Comparison of ENCODE assay signal across 15 cellular contexts in genomic region chr1:25556132-25556670, GRCh38. TPM values are rescaled to one million over a fixed set of nuclear protein-coding genes. Genes with fewer than 3 reads are reported as not detected.
DNase-seq lines count a peak whose midpoint lies in the region; ATAC-seq lines count a peak whose summit lies in the region.
"Had no signal": no experiment of that assay in that cellular context is flagged by ENCODE, and none has a peak within 500 bp of the region (broad histone marks: within the 10 kb centered on the region; RNA-seq: fewer than 3 reads in every experiment).

No MANE protein-coding gene starts in this region.

- no peaks in the 10 kb centered on the region for H3K27me3 ChIP-seq in layer of hippocampus (ENCODE audit: control insufficient read depth, insufficient read depth, low read length)
- H3K27me3 ChIP-seq: hepatocyte had no signal

- H3K27me3 Mint-ChIP-seq in activated T-cell treated with anti-CD3 and anti-CD28 coated beads, Interleukin-2, amount 50 U/mL, for 72 hours (ENCODE audit: low read depth), result no peaks in the 10 kb centered on the region
- no peaks in the 10 kb centered on the region for H3K27me3 Mint-ChIP-seq in activated T-cell treated with anti-CD3 and anti-CD28 coated beads, Interleukin-2, amount 50 U/mL, for 4 hours (ENCODE audit: low read depth)
- no peaks in the 10 kb centered on the region for H3K27me3 Mint-ChIP-seq in activated naive CD8-positive, alpha-beta T cell treated with anti-CD3 and anti-CD28 coated beads for 36 hours
- H3K27me3 Mint-ChIP-seq: progenitor cell of endocrine pancreas; stimulated activated naive B cell treated with anti-CD40 and anti-IgM and Interleukin-4, amounts not matched to agents 10 μg/mL and 1 μg/mL and 100 μg/mL, for 72 hours had no signal

- no peak overlapping the region for H3K27ac Mint-ChIP-seq in activated T-cell treated with anti-CD3 and anti-CD28 coated beads, Interleukin-2, amount 50 U/mL, for 72 hours
- H3K27ac Mint-ChIP-seq in activated naive CD8-positive, alpha-beta T cell treated with anti-CD3 and anti-CD28 coated beads for 36 hours, result peak overlapping the region; percentile 61
- H3K27ac Mint-ChIP-seq: GM23338; progenitor cell of endocrine pancreas; stimulated activated naive B cell treated with anti-CD40 and anti-IgM and Interleukin-4, amounts not matched to agents 10 μg/mL and 1 μg/mL and 100 μg/mL, for 72 hours had no signal

- no peaks in the 10 kb centered on the region for H3K9me3 Mint-ChIP-seq in activated T-cell treated with anti-CD3 and anti-CD28 coated beads, Interleukin-2, amount 50 U/mL, for 72 hours
- H3K9me3 Mint-ChIP-seq in activated T-cell treated with anti-CD3 and anti-CD28 coated beads, Interleukin-2, amount 50 U/mL, for 4 hours, result no peaks in the 10 kb centered on the region
- peaks cover 2% of the 10 kb centered on the region for H3K9me3 Mint-ChIP-seq in activated naive CD8-positive, alpha-beta T cell treated with anti-CD3 and anti-CD28 coated beads for 36 hours
- H3K9me3 Mint-ChIP-seq: GM23338; stimulated activated naive B cell treated with anti-CD40 and anti-IgM and Interleukin-4, amounts not matched to agents 10 μg/mL and 1 μg/mL and 100 μg/mL, for 72 hours had no signal

- H3K27ac ChIP-seq in layer of hippocampus (ENCODE audit: low read depth, low read length) (peak overlapping the region; percentile 9), substantia nigra (ENCODE audit: low read depth, low read length, poor library complexity, severe bottlenecking) (peak overlapping the region; percentile 98)
- H3K27ac ChIP-seq: hepatocyte had no signal

- peaks cover 86% of the 10 kb centered on the region for H3K4me1 Mint-ChIP-seq in activated T-cell treated with anti-CD3 and anti-CD28 coated beads, Interleukin-2, amount 50 U/mL, for 72 hours (ENCODE audit: low read depth)
- peaks cover 94% of the 10 kb centered on the region for H3K4me1 Mint-ChIP-seq in activated T-cell treated with anti-CD3 and anti-CD28 coated beads, Interleukin-2, amount 50 U/mL, for 4 hours (ENCODE audit: low read depth)
- peaks cover 85% of the 10 kb centered on the region for H3K4me1 Mint-ChIP-seq in activated naive CD8-positive, alpha-beta T cell treated with anti-CD3 and anti-CD28 coated beads for 36 hours
- H3K4me1 Mint-ChIP-seq: GM23338 had no signal

- peak; percentile 28 to 30 for ATAC-seq in activated T-cell treated with anti-CD3 and anti-CD28 coated beads, Interleukin-2, amount 50 U/mL, for 72 hours (replicated peaks in 1 of 2)
- ATAC-seq in activated T-cell treated with anti-CD3 and anti-CD28 coated beads, Interleukin-2, amount 50 U/mL, for 4 hours, result no peak
- ATAC-seq in GM21723 (IDR thresholded peaks at IDR 0.05; ENCODE audit: unreplicated experiment), result no peak
- ATAC-seq in GM18873 (IDR thresholded peaks at IDR 0.05; ENCODE audit: low FRiP score, unreplicated experiment), result no peak
- ATAC-seq: GM23338 had no signal

- H3K4me3 Mint-ChIP-seq in activated T-cell treated with anti-CD3 and anti-CD28 coated beads, Interleukin-2, amount 50 U/mL, for 72 hours, result no peak overlapping the region
- no peak overlapping the region for H3K4me3 Mint-ChIP-seq in activated T-cell treated with anti-CD3 and anti-CD28 coated beads, Interleukin-2, amount 50 U/mL, for 4 hours
- no peak overlapping the region for H3K4me3 Mint-ChIP-seq in activated naive CD8-positive, alpha-beta T cell treated with anti-CD3 and anti-CD28 coated beads for 36 hours
- H3K4me3 Mint-ChIP-seq: GM23338; stimulated activated naive B cell treated with anti-CD40 and anti-IgM and Interleukin-4, amounts not matched to agents 10 μg/mL and 1 μg/mL and 100 μg/mL, for 72 hours had no signal

- no peaks in the 10 kb centered on the region for H3K36me3 Mint-ChIP-seq in activated T-cell treated with anti-CD3 and anti-CD28 coated beads, Interleukin-2, amount 50 U/mL, for 72 hours (ENCODE audit: insufficient read depth in 2 of 2)
- peaks cover 2% of the 10 kb centered on the region for H3K36me3 Mint-ChIP-seq in activated T-cell treated with anti-CD3 and anti-CD28 coated beads, Interleukin-2, amount 50 U/mL, for 4 hours (ENCODE audit: insufficient read depth)
- peaks cover 8% of the 10 kb centered on the region for H3K36me3 Mint-ChIP-seq in activated naive CD8-positive, alpha-beta T cell treated with anti-CD3 and anti-CD28 coated beads for 36 hours

- DNase-seq in activated T-cell treated with anti-CD3 and anti-CD28 coated beads, Interleukin-2, amount 50 U/mL, for 72 hours, result no peak
- DNase-seq in activated T-cell treated with anti-CD3 and anti-CD28 coated beads, Interleukin-2, amount 50 U/mL, for 4 hours, result no peak
- no peak for DNase-seq in activated naive CD8-positive, alpha-beta T cell treated with anti-CD3 and anti-CD28 coated beads for 36 hours
- DNase-seq in substantia nigra (lab: John Stamatoyannopoulos, UW) (no peak), AG08396 (ENCODE audit: low spot score) (no peak)
- DNase-seq: activated gamma-delta T cell; NCI-H1436; NCI-H82; stimulated activated naive B cell treated with anti-CD40 and anti-IgM and Interleukin-4, amounts not matched to agents 10 μg/mL and 1 μg/mL and 100 μg/mL, for 72 hours had no signal

RNA-seq across cellular contexts. Expression of gene LDLRAP1, which starts 12.8 kb away (rescaled TPM):
- total RNA-seq in activated T-cell treated with anti-CD3 and anti-CD28 coated beads, Interleukin-2, amount 50 U/mL, for 72 hours, result 10 to 100 TPM; 13.5 to 14.7 TPM
- total RNA-seq in activated T-cell treated with anti-CD3 and anti-CD28 coated beads, Interleukin-2, amount 50 U/mL, for 4 hours, result 10 to 100 TPM in 1 of 3 donors, 1 to 10 TPM in 2; 7.6 to 11.4 (median 9.2) TPM
- total RNA-seq in activated naive CD8-positive, alpha-beta T cell treated with anti-CD3 and anti-CD28 coated beads for 36 hours, result 10 to 100 TPM; 14.3 to 17.4 TPM

Comparison
In these comparisons a context has a peak if more than half of its experiments do, and no peak if none do; other contexts are left out.
1. ATAC-seq: peak in activated T-cell treated with anti-CD3 and anti-CD28 coated beads, Interleukin-2, amount 50 U/mL, for 72 hours (2 of 2); none in activated T-cell treated with anti-CD3 and anti-CD28 coated beads, Interleukin-2, amount 50 U/mL, for 4 hours (0 of 2), GM21723 (single experiment) and GM18873 (single experiment).